1 cellular context compared by ENCODE assay signal in the genomic region with DNA sequence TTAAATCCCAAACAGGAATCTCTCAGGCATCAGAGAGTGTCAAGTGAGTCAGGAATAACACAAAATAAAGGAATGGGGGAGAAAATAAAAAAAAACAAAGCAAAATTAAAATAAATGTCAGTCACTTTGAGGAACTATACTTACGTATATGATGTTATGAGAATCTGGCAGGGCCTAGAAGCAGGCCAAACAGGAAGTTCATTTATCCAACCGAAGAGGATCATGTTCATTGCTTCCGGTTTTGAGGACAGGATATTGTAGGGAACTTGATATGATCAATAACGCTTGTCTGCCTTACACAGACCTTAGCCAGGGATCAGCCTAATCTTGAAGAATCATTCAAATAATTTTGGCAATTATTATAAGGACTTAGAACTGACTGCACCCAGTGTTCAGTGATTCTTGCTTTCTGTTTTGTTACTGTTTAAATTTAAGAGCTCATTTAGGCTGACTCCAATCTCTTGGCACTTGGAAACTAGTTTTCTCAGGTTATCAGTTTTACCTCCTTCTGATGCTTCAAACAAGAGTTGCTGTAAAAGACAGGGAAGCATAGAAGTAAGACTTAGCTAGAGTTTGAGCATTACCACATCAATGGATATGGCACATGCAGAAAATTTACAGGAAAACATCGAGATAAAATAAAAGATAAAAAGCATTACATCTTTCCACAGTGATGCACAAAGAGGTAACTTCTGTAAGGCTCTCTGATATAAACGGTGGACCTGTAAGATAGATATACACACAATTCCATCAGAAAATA.
TF ChIP-seq lines count a peak whose summit lies in the region.

No MANE protein-coding gene starts in this region.

TF ChIP-seq in IMR-90, 13 proteins besides CTCF, POLR2A, EP300 and RAD21:
- TF ChIP-seq, protein P1, sequence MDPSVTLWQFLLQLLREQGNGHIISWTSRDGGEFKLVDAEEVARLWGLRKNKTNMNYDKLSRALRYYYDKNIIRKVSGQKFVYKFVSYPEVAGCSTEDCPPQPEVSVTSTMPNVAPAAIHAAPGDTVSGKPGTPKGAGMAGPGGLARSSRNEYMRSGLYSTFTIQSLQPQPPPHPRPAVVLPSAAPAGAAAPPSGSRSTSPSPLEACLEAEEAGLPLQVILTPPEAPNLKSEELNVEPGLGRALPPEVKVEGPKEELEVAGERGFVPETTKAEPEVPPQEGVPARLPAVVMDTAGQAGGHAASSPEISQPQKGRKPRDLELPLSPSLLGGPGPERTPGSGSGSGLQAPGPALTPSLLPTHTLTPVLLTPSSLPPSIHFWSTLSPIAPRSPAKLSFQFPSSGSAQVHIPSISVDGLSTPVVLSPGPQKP (IDR thresholded peaks at IDR 0.05; ENCODE audit: borderline replicate concordance, low read depth, low read length), result no peak
- no peak for TF ChIP-seq RCOR1 (IDR thresholded peaks at IDR 0.05; ENCODE audit: insufficient replicate concordance, low read length)
- TF ChIP-seq RFX5 (IDR thresholded peaks at IDR 0.05; ENCODE audit: low read depth, low read length), result no peak
- no peak for TF ChIP-seq NFE2L2 (IDR thresholded peaks at IDR 0.05; ENCODE audit: low read depth, low read length)
TF ChIP-seq in IMR-90: peak in this region for 0.
